1 cellular context compared by ENCODE assay signal in the genomic region with DNA sequence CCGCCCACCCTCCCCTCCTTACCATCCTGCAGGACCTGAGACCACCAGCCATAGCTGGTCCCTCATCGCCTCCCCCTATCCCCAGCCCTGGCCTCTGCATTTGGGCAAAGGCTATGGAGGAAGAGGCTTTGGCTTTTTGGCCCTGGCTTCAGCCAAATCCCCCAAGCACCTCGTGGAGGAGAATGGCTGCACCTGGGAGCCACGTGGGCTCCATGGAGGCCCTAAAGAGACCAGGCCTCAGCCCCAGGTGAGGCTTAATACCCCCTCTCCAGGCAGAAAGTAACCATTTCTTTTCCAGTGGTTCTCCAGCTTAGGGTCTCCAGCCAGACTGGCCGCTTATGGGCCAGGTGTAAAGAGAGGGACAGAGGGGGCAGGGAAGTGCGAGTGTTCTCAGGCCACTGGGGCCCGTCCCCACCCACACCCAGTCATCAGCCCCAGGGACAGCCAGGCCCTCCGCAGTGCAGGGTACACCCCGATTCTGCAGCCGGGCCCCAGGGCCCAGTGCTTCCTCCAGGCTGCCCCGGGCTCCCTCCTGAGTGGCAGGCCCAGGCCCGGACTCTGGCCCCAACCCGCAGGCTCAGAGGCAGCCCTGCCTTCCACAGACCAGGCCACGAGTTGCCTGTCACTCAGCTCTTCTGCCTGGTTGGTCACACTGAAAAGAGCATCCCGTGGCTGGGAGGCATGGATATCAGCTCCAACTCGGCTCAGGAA.
TF ChIP-seq lines count a peak whose summit lies in the region.

No MANE protein-coding gene starts in this region.

TF ChIP-seq in H1, 55 proteins besides CTCF, POLR2A, EP300 and RAD21:
- TF ChIP-seq, protein P1, sequence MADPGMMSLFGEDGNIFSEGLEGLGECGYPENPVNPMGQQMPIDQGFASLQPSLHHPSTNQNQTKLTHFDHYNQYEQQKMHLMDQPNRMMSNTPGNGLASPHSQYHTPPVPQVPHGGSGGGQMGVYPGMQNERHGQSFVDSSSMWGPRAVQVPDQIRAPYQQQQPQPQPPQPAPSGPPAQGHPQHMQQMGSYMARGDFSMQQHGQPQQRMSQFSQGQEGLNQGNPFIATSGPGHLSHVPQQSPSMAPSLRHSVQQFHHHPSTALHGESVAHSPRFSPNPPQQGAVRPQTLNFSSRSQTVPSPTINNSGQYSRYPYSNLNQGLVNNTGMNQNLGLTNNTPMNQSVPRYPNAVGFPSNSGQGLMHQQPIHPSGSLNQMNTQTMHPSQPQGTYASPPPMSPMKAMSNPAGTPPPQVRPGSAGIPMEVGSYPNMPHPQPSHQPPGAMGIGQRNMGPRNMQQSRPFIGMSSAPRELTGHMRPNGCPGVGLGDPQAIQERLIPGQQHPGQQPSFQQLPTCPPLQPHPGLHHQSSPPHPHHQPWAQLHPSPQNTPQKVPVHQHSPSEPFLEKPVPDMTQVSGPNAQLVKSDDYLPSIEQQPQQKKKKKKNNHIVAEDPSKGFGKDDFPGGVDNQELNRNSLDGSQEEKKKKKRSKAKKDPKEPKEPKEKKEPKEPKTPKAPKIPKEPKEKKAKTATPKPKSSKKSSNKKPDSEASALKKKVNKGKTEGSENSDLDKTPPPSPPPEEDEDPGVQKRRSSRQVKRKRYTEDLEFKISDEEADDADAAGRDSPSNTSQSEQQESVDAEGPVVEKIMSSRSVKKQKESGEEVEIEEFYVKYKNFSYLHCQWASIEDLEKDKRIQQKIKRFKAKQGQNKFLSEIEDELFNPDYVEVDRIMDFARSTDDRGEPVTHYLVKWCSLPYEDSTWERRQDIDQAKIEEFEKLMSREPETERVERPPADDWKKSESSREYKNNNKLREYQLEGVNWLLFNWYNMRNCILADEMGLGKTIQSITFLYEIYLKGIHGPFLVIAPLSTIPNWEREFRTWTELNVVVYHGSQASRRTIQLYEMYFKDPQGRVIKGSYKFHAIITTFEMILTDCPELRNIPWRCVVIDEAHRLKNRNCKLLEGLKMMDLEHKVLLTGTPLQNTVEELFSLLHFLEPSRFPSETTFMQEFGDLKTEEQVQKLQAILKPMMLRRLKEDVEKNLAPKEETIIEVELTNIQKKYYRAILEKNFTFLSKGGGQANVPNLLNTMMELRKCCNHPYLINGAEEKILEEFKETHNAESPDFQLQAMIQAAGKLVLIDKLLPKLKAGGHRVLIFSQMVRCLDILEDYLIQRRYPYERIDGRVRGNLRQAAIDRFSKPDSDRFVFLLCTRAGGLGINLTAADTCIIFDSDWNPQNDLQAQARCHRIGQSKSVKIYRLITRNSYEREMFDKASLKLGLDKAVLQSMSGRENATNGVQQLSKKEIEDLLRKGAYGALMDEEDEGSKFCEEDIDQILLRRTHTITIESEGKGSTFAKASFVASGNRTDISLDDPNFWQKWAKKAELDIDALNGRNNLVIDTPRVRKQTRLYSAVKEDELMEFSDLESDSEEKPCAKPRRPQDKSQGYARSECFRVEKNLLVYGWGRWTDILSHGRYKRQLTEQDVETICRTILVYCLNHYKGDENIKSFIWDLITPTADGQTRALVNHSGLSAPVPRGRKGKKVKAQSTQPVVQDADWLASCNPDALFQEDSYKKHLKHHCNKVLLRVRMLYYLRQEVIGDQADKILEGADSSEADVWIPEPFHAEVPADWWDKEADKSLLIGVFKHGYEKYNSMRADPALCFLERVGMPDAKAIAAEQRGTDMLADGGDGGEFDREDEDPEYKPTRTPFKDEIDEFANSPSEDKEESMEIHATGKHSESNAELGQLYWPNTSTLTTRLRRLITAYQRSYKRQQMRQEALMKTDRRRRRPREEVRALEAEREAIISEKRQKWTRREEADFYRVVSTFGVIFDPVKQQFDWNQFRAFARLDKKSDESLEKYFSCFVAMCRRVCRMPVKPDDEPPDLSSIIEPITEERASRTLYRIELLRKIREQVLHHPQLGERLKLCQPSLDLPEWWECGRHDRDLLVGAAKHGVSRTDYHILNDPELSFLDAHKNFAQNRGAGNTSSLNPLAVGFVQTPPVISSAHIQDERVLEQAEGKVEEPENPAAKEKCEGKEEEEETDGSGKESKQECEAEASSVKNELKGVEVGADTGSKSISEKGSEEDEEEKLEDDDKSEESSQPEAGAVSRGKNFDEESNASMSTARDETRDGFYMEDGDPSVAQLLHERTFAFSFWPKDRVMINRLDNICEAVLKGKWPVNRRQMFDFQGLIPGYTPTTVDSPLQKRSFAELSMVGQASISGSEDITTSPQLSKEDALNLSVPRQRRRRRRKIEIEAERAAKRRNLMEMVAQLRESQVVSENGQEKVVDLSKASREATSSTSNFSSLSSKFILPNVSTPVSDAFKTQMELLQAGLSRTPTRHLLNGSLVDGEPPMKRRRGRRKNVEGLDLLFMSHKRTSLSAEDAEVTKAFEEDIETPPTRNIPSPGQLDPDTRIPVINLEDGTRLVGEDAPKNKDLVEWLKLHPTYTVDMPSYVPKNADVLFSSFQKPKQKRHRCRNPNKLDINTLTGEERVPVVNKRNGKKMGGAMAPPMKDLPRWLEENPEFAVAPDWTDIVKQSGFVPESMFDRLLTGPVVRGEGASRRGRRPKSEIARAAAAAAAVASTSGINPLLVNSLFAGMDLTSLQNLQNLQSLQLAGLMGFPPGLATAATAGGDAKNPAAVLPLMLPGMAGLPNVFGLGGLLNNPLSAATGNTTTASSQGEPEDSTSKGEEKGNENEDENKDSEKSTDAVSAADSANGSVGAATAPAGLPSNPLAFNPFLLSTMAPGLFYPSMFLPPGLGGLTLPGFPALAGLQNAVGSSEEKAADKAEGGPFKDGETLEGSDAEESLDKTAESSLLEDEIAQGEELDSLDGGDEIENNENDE (IDR thresholded peaks at IDR 0.05; ENCODE audit: insufficient replicate concordance, low read length): no peak
- TF ChIP-seq, protein P2, sequence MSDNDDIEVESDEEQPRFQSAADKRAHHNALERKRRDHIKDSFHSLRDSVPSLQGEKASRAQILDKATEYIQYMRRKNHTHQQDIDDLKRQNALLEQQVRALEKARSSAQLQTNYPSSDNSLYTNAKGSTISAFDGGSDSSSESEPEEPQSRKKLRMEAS (IDR thresholded peaks at IDR 0.05): 0 out of 2 replicates have a peak, but pooled peaks have one; percentile 14
